Comparison of ENCODE assay signal across 21 cellular contexts in genomic region chr1:189787201-189787600, GRCh38.
DNase-seq lines count a peak whose midpoint lies in the region; ATAC-seq and TF ChIP-seq lines count a peak whose summit lies in the region.
"Had no signal": no experiment of that assay in that cellular context is flagged by ENCODE, and none has a peak within 500 bp of the region (broad histone marks: within the 10 kb centered on the region; RNA-seq: fewer than 3 reads in every experiment).

No MANE protein-coding gene starts in this region.

- DNase-seq in H7 (peak; percentile 2), RPMI7951 (ENCODE audit: low read depth) (peak; percentile 1), endodermal cell (no peak), neural crest cell (ENCODE audit: low read depth, low spot score) (peak; percentile 51), 8988T (no peak), KG1 (lab: John Stamatoyannopoulos, UW) (no peak), DMS79 treated with DMSO at 0.1 percent for 48 hours (lab: John Stamatoyannopoulos, UW) (no peak)
- DNase-seq: activated B cell treated with CpG ODN at 0.5 μM for 24 hours; activated CD4-positive, alpha-beta memory T cell treated with anti-CD3 and anti-CD28 coated beads for 36 hours; activated effector memory CD4-positive, alpha-beta T cell treated with Interleukin-2 at 50 U/mL for 16 hours; CD4-positive, CD25-positive, alpha-beta regulatory T cell; left ventricle myocardium inferior; NCI-H1417; NCI-H524 treated with DMSO at 0.1 percent for 48 hours; psoas muscle; stimulated activated CD4-positive, alpha-beta T cell treated with anti-CD3 and anti-CD28 coated beads, Interleukin-2, amount 100 ng/mL, for 48 hours; stimulated activated naive CD4-positive, alpha-beta T cell treated with Interleukin-2 at 50 U/mL for 16 hours; T-helper 9 cell; thyroid gland had no signal

- no peaks in the 10 kb centered on the region for H3K4me1 ChIP-seq in endodermal cell (ENCODE audit: control insufficient read depth, insufficient read depth, low read length)
- H3K4me1 ChIP-seq: left ventricle myocardium inferior, psoas muscle, thyroid gland had no signal

- no peaks in the 10 kb centered on the region for H3K36me3 Mint-ChIP-seq in endodermal cell (ENCODE audit: low read depth)
- peaks cover 12% of the 10 kb centered on the region for H3K36me3 Mint-ChIP-seq in neural crest cell (ENCODE audit: low read depth)
- H3K36me3 Mint-ChIP-seq: activated CD4-positive, alpha-beta memory T cell treated with anti-CD3 and anti-CD28 coated beads for 36 hours; CD4-positive, CD25-positive, alpha-beta regulatory T cell had no signal

- TF ChIP-seq CTCF in endodermal cell (conservative IDR thresholded peaks at IDR 0.05) (no peak), neural crest cell (conservative IDR thresholded peaks at IDR 0.05) (no peak)

- no peak for ATAC-seq in GM18511 (IDR thresholded peaks at IDR 0.05; ENCODE audit: unreplicated experiment)
- ATAC-seq: psoas muscle had no signal

- H3K9ac ChIP-seq in endodermal cell (ENCODE audit: extremely low read depth, low read length, poor library complexity, severe bottlenecking): no peak overlapping the region

- H3K4me1 Mint-ChIP-seq in endodermal cell: no peaks in the 10 kb centered on the region
- peaks cover 33% of the 10 kb centered on the region for H3K4me1 Mint-ChIP-seq in neural crest cell
- H3K4me1 Mint-ChIP-seq: activated B cell treated with CpG ODN at 0.5 μM for 24 hours; CD4-positive, CD25-positive, alpha-beta regulatory T cell had no signal

- no peaks in the 10 kb centered on the region for H3K27me3 Mint-ChIP-seq in endodermal cell (ENCODE audit: insufficient read depth)
- H3K27me3 Mint-ChIP-seq in neural crest cell (ENCODE audit: low read depth): no peaks in the 10 kb centered on the region
- H3K27me3 Mint-ChIP-seq: activated B cell treated with CpG ODN at 0.5 μM for 24 hours; activated CD4-positive, alpha-beta memory T cell treated with anti-CD3 and anti-CD28 coated beads for 36 hours; CD4-positive, CD25-positive, alpha-beta regulatory T cell; dendritic cell treated with granulocyte-macrophage colony-stimulating factor and Interleukin-4, amounts not matched to agents 40 ng/mL and 50 ng/mL, for 4 days had no signal

- no peaks in the 10 kb centered on the region for H3K36me3 ChIP-seq in H7 (replicated peaks; ENCODE audit: control insufficient read depth, insufficient read depth, low read length)
- no peaks in the 10 kb centered on the region for H3K36me3 ChIP-seq in endodermal cell (ENCODE audit: control insufficient read depth, insufficient read depth, low read length)
- H3K36me3 ChIP-seq: left ventricle myocardium inferior, thyroid gland had no signal

- H3K4me3 ChIP-seq in H7 (ENCODE audit: insufficient read depth, low read depth, low read length) (no peak overlapping the region), endodermal cell (ENCODE audit: low read length) (no peak overlapping the region)
- H3K4me3 ChIP-seq: left ventricle myocardium inferior, psoas muscle, thyroid gland had no signal

- H3K4me3 Mint-ChIP-seq in endodermal cell (no peak overlapping the region), neural crest cell (peak overlapping the region; percentile 83)
- H3K4me3 Mint-ChIP-seq: activated B cell treated with CpG ODN at 0.5 μM for 24 hours; activated CD4-positive, alpha-beta memory T cell treated with anti-CD3 and anti-CD28 coated beads for 36 hours; CD4-positive, CD25-positive, alpha-beta regulatory T cell; dendritic cell treated with granulocyte-macrophage colony-stimulating factor and Interleukin-4, amounts not matched to agents 40 ng/mL and 50 ng/mL, for 4 days had no signal

- no peaks in the 10 kb centered on the region for H3K9me3 Mint-ChIP-seq in endodermal cell
- H3K9me3 Mint-ChIP-seq in neural crest cell: peaks cover 18% of the 10 kb centered on the region

- peak overlapping the region; percentile 90 for H3K27ac ChIP-seq in endodermal cell (ENCODE audit: low read depth, low read length)
- H3K27ac ChIP-seq: left ventricle myocardium inferior, psoas muscle, thyroid gland had no signal

- H3K9me3 ChIP-seq in endodermal cell (ENCODE audit: control insufficient read depth, low read length): no peaks in the 10 kb centered on the region
- H3K9me3 ChIP-seq: left ventricle myocardium inferior, psoas muscle, thyroid gland had no signal

- H3K27ac Mint-ChIP-seq in endodermal cell (no peak overlapping the region), neural crest cell (ENCODE audit: unreplicated experiment) (peak overlapping the region; percentile 83)
- H3K27ac Mint-ChIP-seq: activated B cell treated with CpG ODN at 0.5 μM for 24 hours; activated CD4-positive, alpha-beta memory T cell treated with anti-CD3 and anti-CD28 coated beads for 36 hours; CD4-positive, CD25-positive, alpha-beta regulatory T cell; dendritic cell treated with granulocyte-macrophage colony-stimulating factor and Interleukin-4, amounts not matched to agents 40 ng/mL and 50 ng/mL, for 4 days had no signal

- H3K27me3 ChIP-seq in H7 (ENCODE audit: control insufficient read depth, insufficient read depth, low read length) (no peaks in the 10 kb centered on the region), endodermal cell (ENCODE audit: control insufficient read depth, insufficient read depth, low read length, poor library complexity, severe bottlenecking) (no peaks in the 10 kb centered on the region)
- H3K27me3 ChIP-seq: thyroid gland had no signal

- 77 to 90% methylated on average over 9 of the region's 9 CpGs for WGBS in endodermal cell (ENCODE audit: insufficient coverage in 1 of 2, insufficient read length in 1 of 2), 2 experiments

Comparison
In these comparisons a context has a peak if more than half of its experiments do, and no peak if none do; other contexts are left out.
1. DNase-seq: peak in H7 (single experiment), RPMI7951 (single experiment) and neural crest cell (single experiment); none in endodermal cell (single experiment), 8988T (single experiment), KG1 (single experiment) and DMS79 treated with DMSO at 0.1 percent for 48 hours (single experiment).